ENCODE assay signal across 9 cellular contexts in the genomic region with DNA sequence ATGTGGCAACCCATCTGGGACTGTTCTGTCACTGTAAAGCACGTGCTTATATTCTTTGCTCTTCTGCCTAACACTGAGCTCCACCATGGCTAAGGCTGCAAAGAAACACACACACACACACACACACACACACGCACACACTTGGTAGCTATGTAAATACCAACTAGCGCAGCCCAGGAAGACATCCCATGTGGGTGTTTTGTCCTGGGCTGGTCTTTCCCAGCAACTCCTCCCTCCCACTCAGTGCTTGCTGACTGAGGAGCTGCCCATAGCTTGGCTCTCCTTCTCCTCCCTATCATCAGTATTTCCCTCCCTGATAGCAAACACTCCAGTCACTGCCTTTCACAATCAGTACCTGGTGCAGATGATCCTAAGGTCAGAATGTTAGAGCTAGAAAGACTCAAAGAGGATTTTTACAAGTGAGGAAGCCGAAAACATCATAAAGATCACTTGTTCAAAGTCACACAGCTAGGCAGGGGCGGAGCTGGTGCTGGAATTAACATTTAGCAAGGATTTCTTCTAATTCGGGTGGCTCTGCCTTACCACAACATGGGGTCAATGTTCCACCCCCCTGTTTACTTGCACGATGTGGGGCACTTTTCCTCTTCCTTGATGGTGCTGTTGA.
DNase-seq lines count a peak whose midpoint lies in the region; ATAC-seq lines count a peak whose summit lies in the region.
"Had no signal": no experiment of that assay in that cellular context is flagged by ENCODE, and none has a peak within 500 bp of the region (broad histone marks: within the 10 kb centered on the region; RNA-seq: fewer than 3 reads in every experiment).

No MANE protein-coding gene starts in this region.

- no peaks in the 10 kb centered on the region for H3K27me3 Mint-ChIP-seq in activated T-cell treated with anti-CD3 and anti-CD28 coated beads, Interleukin-2, amount 50 U/mL, for 24 hours
- H3K27me3 Mint-ChIP-seq in activated CD4-positive, alpha-beta T cell treated with anti-CD3 and anti-CD28 coated beads, Interleukin-2, amount 10 ng/mL, durations not matched to agents 24 days and 14 days = peaks cover 2% of the 10 kb centered on the region

- DNase-seq in HT1080 (ENCODE audit: low read depth) (peak; percentile 50), SW480 (ENCODE audit: low spot score) (peak; percentile 70), left cardiac atrium (peak; percentile 67), skeletal muscle cell (ENCODE audit: low read depth) (peak; percentile 89), SIG-M5 treated with dmso at 0.1 percent for 504 hours (lab: John Stamatoyannopoulos, UW; ENCODE audit: unreplicated experiment) (no peak), SIG-M5 (lab: John Stamatoyannopoulos, UW) (no peak)
- DNase-seq in activated T-cell treated with anti-CD3 and anti-CD28 coated beads, Interleukin-2, amount 50 U/mL, for 24 hours = no peak
- DNase-seq in activated CD4-positive, alpha-beta T cell treated with anti-CD3 and anti-CD28 coated beads, Interleukin-2, amount 10 ng/mL, durations not matched to agents 24 days and 14 days = no peak
- DNase-seq: retina had no signal

- H3K36me3 Mint-ChIP-seq in activated T-cell treated with anti-CD3 and anti-CD28 coated beads, Interleukin-2, amount 50 U/mL, for 24 hours (ENCODE audit: low read depth) = no peaks in the 10 kb centered on the region
- H3K36me3 Mint-ChIP-seq in activated CD4-positive, alpha-beta T cell treated with anti-CD3 and anti-CD28 coated beads, Interleukin-2, amount 10 ng/mL, durations not matched to agents 24 days and 14 days (ENCODE audit: low read depth) = no peaks in the 10 kb centered on the region

- H3K4me3 Mint-ChIP-seq in activated T-cell treated with anti-CD3 and anti-CD28 coated beads, Interleukin-2, amount 50 U/mL, for 24 hours = no peak overlapping the region
- H3K4me3 Mint-ChIP-seq in activated CD4-positive, alpha-beta T cell treated with anti-CD3 and anti-CD28 coated beads, Interleukin-2, amount 10 ng/mL, durations not matched to agents 24 days and 14 days = no peak overlapping the region

- no peak overlapping the region for H3K27ac Mint-ChIP-seq in activated T-cell treated with anti-CD3 and anti-CD28 coated beads, Interleukin-2, amount 50 U/mL, for 24 hours
- H3K27ac Mint-ChIP-seq in activated CD4-positive, alpha-beta T cell treated with anti-CD3 and anti-CD28 coated beads, Interleukin-2, amount 10 ng/mL, durations not matched to agents 24 days and 14 days = no peak overlapping the region

- peak; percentile 83 to 96 for ATAC-seq in left cardiac atrium

- no peaks in the 10 kb centered on the region for H3K4me1 Mint-ChIP-seq in activated T-cell treated with anti-CD3 and anti-CD28 coated beads, Interleukin-2, amount 50 U/mL, for 24 hours (ENCODE audit: low read depth)
- H3K4me1 Mint-ChIP-seq in activated CD4-positive, alpha-beta T cell treated with anti-CD3 and anti-CD28 coated beads, Interleukin-2, amount 10 ng/mL, durations not matched to agents 24 days and 14 days = no peaks in the 10 kb centered on the region

- no peaks in the 10 kb centered on the region for H3K9me3 Mint-ChIP-seq in activated T-cell treated with anti-CD3 and anti-CD28 coated beads, Interleukin-2, amount 50 U/mL, for 24 hours
- peaks cover 6% of the 10 kb centered on the region for H3K9me3 Mint-ChIP-seq in activated CD4-positive, alpha-beta T cell treated with anti-CD3 and anti-CD28 coated beads, Interleukin-2, amount 10 ng/mL, durations not matched to agents 24 days and 14 days

- intact Hi-C loops in left cardiac atrium (cut with DNase I) = no loop called here
- intact Hi-C loops in activated CD4-positive, alpha-beta T cell treated with anti-CD3 and anti-CD28 coated beads, Interleukin-2, amount 10 ng/mL, durations not matched to agents 24 days and 14 days (cut with micrococcal nuclease) = no loop called here

- H3K4me3 ChIP-seq in skeletal muscle cell (ENCODE audit: low read depth, low read length) = no peak overlapping the region

Comparison
In these comparisons a context has a peak if more than half of its experiments do, and no peak if none do; other contexts are left out.
1. DNase-seq: peak in HT1080 (single experiment), SW480 (single experiment), left cardiac atrium (single experiment) and skeletal muscle cell (single experiment); none in SIG-M5 treated with dmso at 0.1 percent for 504 hours (single experiment), activated T-cell treated with anti-CD3 and anti-CD28 coated beads, Interleukin-2, amount 50 U/mL, for 24 hours (single experiment), SIG-M5 (single experiment) and activated CD4-positive, alpha-beta T cell treated with anti-CD3 and anti-CD28 coated beads, Interleukin-2, amount 10 ng/mL, durations not matched to agents 24 days and 14 days (single experiment).